Comparison of ENCODE assay signal across 17 cellular contexts in the genomic region with DNA sequence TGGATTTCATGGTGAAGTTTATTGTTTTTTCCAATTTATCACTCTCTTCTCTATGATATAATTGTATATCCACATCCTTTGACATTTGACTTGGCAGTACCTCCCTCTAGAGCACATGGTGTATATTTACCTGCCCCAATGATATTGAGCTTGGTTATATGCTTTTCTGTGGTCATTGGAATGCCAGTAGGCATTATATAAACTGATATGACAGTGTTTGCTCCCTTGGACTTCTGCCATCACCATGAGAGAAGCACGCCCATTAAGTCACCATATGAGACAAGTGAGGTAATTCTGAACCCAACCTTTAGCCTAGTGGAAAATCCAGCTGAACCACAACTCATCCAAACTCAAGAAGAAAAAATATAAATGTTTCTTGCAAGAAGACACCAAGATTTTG.
DNase-seq lines count a peak whose midpoint lies in the region; ATAC-seq, FAIRE-seq and TF ChIP-seq lines count a peak whose summit lies in the region.
"Had no signal": no experiment of that assay in that cellular context is flagged by ENCODE, and none has a peak within 500 bp of the region (broad histone marks: within the 10 kb centered on the region; RNA-seq: fewer than 3 reads in every experiment).

No MANE protein-coding gene starts in this region.

- no peaks in the 10 kb centered on the region for H3K36me3 ChIP-seq in bronchial epithelial cell (ENCODE audit: control insufficient read depth, insufficient read depth, low read length)

- H3K4me3 Mint-ChIP-seq in nephron progenitor cell: no peak overlapping the region
- H3K4me3 Mint-ChIP-seq in osteocyte (ENCODE audit: unreplicated experiment): no peak overlapping the region
- H3K4me3 Mint-ChIP-seq: CD4-positive, CD25-positive, alpha-beta regulatory T cell; T-helper 17 cell had no signal

- ATAC-seq in HG03135 (IDR thresholded peaks at IDR 0.05; ENCODE audit: unreplicated experiment): no peak
- ATAC-seq: SK-N-SH treated with all-trans-retinoic acid at 6 μM for 48 hours, T-helper 17 cell had no signal

- H3K4me3 ChIP-seq in bronchial epithelial cell (ENCODE audit: low read depth, low read length): no peak overlapping the region
- H3K4me3 ChIP-seq: PC-9 had no signal

- H3K27me3 ChIP-seq in bronchial epithelial cell (ENCODE audit: control insufficient read depth, insufficient read depth, low read length): no peaks in the 10 kb centered on the region

- H3K9me3 Mint-ChIP-seq in nephron progenitor cell (no peaks in the 10 kb centered on the region), osteocyte (ENCODE audit: unreplicated experiment) (no peaks in the 10 kb centered on the region)

- H3K27ac Mint-ChIP-seq in nephron progenitor cell (no peak overlapping the region), osteocyte (ENCODE audit: unreplicated experiment) (no peak overlapping the region)
- H3K27ac Mint-ChIP-seq: CD4-positive, CD25-positive, alpha-beta regulatory T cell; T-helper 17 cell had no signal

- H3K27me3 Mint-ChIP-seq in nephron progenitor cell (ENCODE audit: low read depth, poor library complexity): no peaks in the 10 kb centered on the region
- H3K27me3 Mint-ChIP-seq in osteocyte (ENCODE audit: unreplicated experiment): no peaks in the 10 kb centered on the region
- H3K27me3 Mint-ChIP-seq: CD4-positive, CD25-positive, alpha-beta regulatory T cell; T-helper 17 cell had no signal

- H3K36me3 Mint-ChIP-seq in nephron progenitor cell (ENCODE audit: low read depth) (no peaks in the 10 kb centered on the region), osteocyte (ENCODE audit: unreplicated experiment) (no peaks in the 10 kb centered on the region)
- H3K36me3 Mint-ChIP-seq: CD4-positive, CD25-positive, alpha-beta regulatory T cell had no signal

- H3K4me1 Mint-ChIP-seq in nephron progenitor cell (no peaks in the 10 kb centered on the region), osteocyte (ENCODE audit: unreplicated experiment) (no peaks in the 10 kb centered on the region)
- H3K4me1 Mint-ChIP-seq: CD4-positive, CD25-positive, alpha-beta regulatory T cell; T-helper 17 cell had no signal

- TF ChIP-seq CTCF in bronchial epithelial cell (IDR thresholded peaks at IDR 0.05; ENCODE audit: insufficient read depth, low read length, severe bottlenecking) (no peak), nephron progenitor cell (IDR thresholded peaks at IDR 0.05) (no peak), osteocyte (IDR thresholded peaks at IDR 0.05) (no peak)

- DNase-seq in NCI-H748 (lab: John Stamatoyannopoulos, UW; ENCODE audit: unreplicated experiment) (peak; percentile 31), NCI-H748 treated with DMSO at 0.1 percent for 48 hours (lab: John Stamatoyannopoulos, UW) (no peak), NCI-H2081 treated with DMSO at 0.1 percent for 48 hours (lab: John Stamatoyannopoulos, UW) (peak; percentile 42), bronchial epithelial cell (ENCODE audit: low read depth) (peak; percentile 48), urothelium cell line (ENCODE audit: low spot score) (no peak), nephron progenitor cell (no peak), osteocyte (ENCODE audit: extremely low spot score, unreplicated experiment) (no peak)
- DNase-seq: AML-193; CD4-positive, CD25-positive, alpha-beta regulatory T cell; NCI-H1436 treated with DMSO at 0.1 percent for 48 hours; NCI-H2171; NCI-H524; T-helper 17 cell had no signal

- FAIRE-seq in bronchial epithelial cell (lab: Jason Lieb, UNC) (no peak), urothelium cell line (lab: Jason Lieb, UNC) (peak; percentile 23)
- FAIRE-seq: H54 had no signal

Comparison
In these comparisons a context has a peak if more than half of its experiments do, and no peak if none do; other contexts are left out.
1. DNase-seq: peak in NCI-H748 (single experiment), NCI-H2081 treated with DMSO at 0.1 percent for 48 hours (single experiment) and bronchial epithelial cell (single experiment); none in NCI-H748 treated with DMSO at 0.1 percent for 48 hours (single experiment), urothelium cell line (single experiment), nephron progenitor cell (single experiment) and osteocyte (single experiment).